10 cellular contexts compared by ENCODE assay signal in genomic region chr11:108224908-108225786, GRCh38. TPM values are rescaled to one million over a fixed set of nuclear protein-coding genes. Genes with fewer than 3 reads are reported as not detected.
DNase-seq lines count a peak whose midpoint lies in the region; ATAC-seq and TF ChIP-seq lines count a peak whose summit lies in the region.
"Had no signal": no experiment of that assay in that cellular context is flagged by ENCODE, and none has a peak within 500 bp of the region (broad histone marks: within the 10 kb centered on the region; RNA-seq: fewer than 3 reads in every experiment).

No MANE protein-coding gene starts in this region.

- no peaks in the 10 kb centered on the region for H3K27me3 Mint-ChIP-seq in WTC11 (ENCODE audit: low read depth)

- CTCF ChIA-PET in WTC11 (lab: Charles Lee): no interaction called here

- H3K4me3 ChIP-seq in iPS-15b (ENCODE audit: low read depth, low read length): peak overlapping the region; percentile 5
- peak overlapping the region; percentile 88 for H3K4me3 ChIP-seq in thoracic aorta

- no peak for TF ChIP-seq CTCF in WTC11 (IDR thresholded peaks at IDR 0.05)
- no peak for TF ChIP-seq CTCF in thoracic aorta (IDR thresholded peaks at IDR 0.05)

- peaks cover 15% of the 10 kb centered on the region for H3K4me1 Mint-ChIP-seq in WTC11

- peaks cover 11% of the 10 kb centered on the region for H3K4me1 ChIP-seq in iPS-15b (ENCODE audit: control insufficient read depth, insufficient read depth, low read length)
- peaks cover 21 to 34% of the 10 kb centered on the region in 2 donors for H3K4me1 ChIP-seq in thoracic aorta (ENCODE audit: control insufficient read depth in 1 of 2, low read depth in 2 of 2)

- peaks cover 18% of the 10 kb centered on the region for H3K36me3 Mint-ChIP-seq in WTC11

- DNase-seq in activated gamma-delta T cell treated with Interleukin-2 at 50 U/mL for 16 hours (peak; percentile 9), activated gamma-delta T cell (lab: John Stamatoyannopoulos, UW) (no peak), WTC11 (ENCODE audit: low spot score) (no peak), thoracic aorta (ENCODE audit: low spot score) (no peak), NCI-H69 (lab: John Stamatoyannopoulos, UW) (no peak), NCI-H1436 (lab: John Stamatoyannopoulos, UW) (no peak), NCI-H187 (lab: John Stamatoyannopoulos, UW) (no peak)
- DNase-seq: NCI-H2171 treated with DMSO at 0.1 percent for 48 hours had no signal

- peak overlapping the region in 1 of 2 donors; percentile 95 for H3K27ac ChIP-seq in thoracic aorta

- POLR2A ChIA-PET in WTC11 (lab: Charles Lee): interaction anchor here (0.6 kb wide), 2 partner anchors 17 to 76 kb away, joined by 3 to 4 read pairs; no protein-coding TSS in a partner anchor

- H3K27ac Mint-ChIP-seq in WTC11: peak overlapping the region; percentile 80
- H3K27ac Mint-ChIP-seq: stimulated activated effector memory CD8-positive, alpha-beta T cell treated with anti-CD3 and anti-CD28 coated beads, Interleukin-12 subunit alpha, Interleukin-12 subunit beta, amount 100 ng/mL, for 72 hours had no signal

- H3K9me3 ChIP-seq in iPS-15b (ENCODE audit: control insufficient read depth, insufficient read depth, low read length): no peaks in the 10 kb centered on the region
- no peaks in the 10 kb centered on the region for H3K9me3 ChIP-seq in thoracic aorta

- H3K27me3 ChIP-seq in iPS-15b (ENCODE audit: control insufficient read depth, insufficient read depth, low read length) (no peaks in the 10 kb centered on the region), thoracic aorta (replicated peaks; ENCODE audit: insufficient read depth) (no peaks in the 10 kb centered on the region)

- H3K4me3 Mint-ChIP-seq in WTC11: no peak overlapping the region; the same call in 1 of the 2 replicates
- H3K4me3 Mint-ChIP-seq: stimulated activated effector memory CD8-positive, alpha-beta T cell treated with anti-CD3 and anti-CD28 coated beads, Interleukin-12 subunit alpha, Interleukin-12 subunit beta, amount 100 ng/mL, for 72 hours had no signal

- H3K36me3 ChIP-seq in iPS-15b (ENCODE audit: control insufficient read depth, insufficient read depth, low read length) (peaks cover 3% of the 10 kb centered on the region), thoracic aorta (peaks cover 8% of the 10 kb centered on the region)

- ATAC-seq in WTC11 (no peak), thoracic aorta (ENCODE audit: insufficient number of reproducible peaks, low FRiP score, low read depth) (no peak)
- ATAC-seq: stimulated activated effector memory CD8-positive, alpha-beta T cell treated with anti-CD3 and anti-CD28 coated beads, Interleukin-12 subunit alpha, Interleukin-12 subunit beta, amount 100 ng/mL, for 72 hours had no signal

- H3K9ac ChIP-seq in iPS-15b (ENCODE audit: low read depth, low read length): no peak overlapping the region

- H3K9me3 Mint-ChIP-seq in WTC11: no peaks in the 10 kb centered on the region
- H3K9me3 Mint-ChIP-seq: stimulated activated effector memory CD8-positive, alpha-beta T cell treated with anti-CD3 and anti-CD28 coated beads, Interleukin-12 subunit alpha, Interleukin-12 subunit beta, amount 100 ng/mL, for 72 hours had no signal

TF ChIP-seq in WTC11, 78 proteins besides CTCF, POLR2A, EP300 and RAD21:
- TF ChIP-seq AR (CRISPR knock-in tag; IDR thresholded peaks at IDR 0.05) (no peak), ESRRA (CRISPR knock-in tag; IDR thresholded peaks at IDR 0.05; ENCODE audit: borderline replicate concordance) (no peak), PREB (CRISPR knock-in tag; IDR thresholded peaks at IDR 0.05; ENCODE audit: borderline replicate concordance) (no peak), KAT7 (CRISPR knock-in tag; IDR thresholded peaks at IDR 0.05; ENCODE audit: borderline replicate concordance) (no peak), ZNF121 (CRISPR knock-in tag; IDR thresholded peaks at IDR 0.05) (no peak), GRHL2 (CRISPR knock-in tag; IDR thresholded peaks at IDR 0.05; ENCODE audit: insufficient replicate concordance, severe bottlenecking) (no peak), JAZF1 (CRISPR knock-in tag; IDR thresholded peaks at IDR 0.05) (no peak), ZBTB43 (CRISPR knock-in tag; IDR thresholded peaks at IDR 0.05) (no peak), E2F1 (CRISPR knock-in tag; IDR thresholded peaks at IDR 0.05) (no peak), STAT6 (CRISPR knock-in tag; conservative IDR thresholded peaks at IDR 0.05; ENCODE audit: low read depth) (no peak), ZBTB21 (CRISPR knock-in tag; IDR thresholded peaks at IDR 0.05; ENCODE audit: borderline replicate concordance) (no peak)

RNA-seq across cellular contexts. Expression of gene ATM, which starts 2.3 kb away (rescaled TPM):
- 49.5 to 56.6 TPM (median 54.7 TPM) in 3 replicates for total RNA-seq in WTC11 (2021)
- 10 to 100 TPM; 70.4 to 85.1 TPM for total RNA-seq in thoracic aorta

RNA-seq across cellular contexts. Expression of gene NPAT, which starts 2.7 kb away (rescaled TPM):
- total RNA-seq in WTC11 (2021): 14.3 to 17.2 TPM (median 14.4 TPM) in 3 replicates
- total RNA-seq in thoracic aorta: 10 to 100 TPM; 18.8 to 21.0 TPM
